17 cellular contexts compared by ENCODE assay signal in genomic region chr6:154619183-154619582, GRCh38.
DNase-seq lines count a peak whose midpoint lies in the region; FAIRE-seq and TF ChIP-seq lines count a peak whose summit lies in the region.
"Had no signal": no experiment of that assay in that cellular context is flagged by ENCODE, and none has a peak within 500 bp of the region (broad histone marks: within the 10 kb centered on the region; RNA-seq: fewer than 3 reads in every experiment).

No MANE protein-coding gene starts in this region.

- DNase-seq in NCI-H2107 treated with DMSO at 0.1 percent for 48 hours (lab: John Stamatoyannopoulos, UW; ENCODE audit: unreplicated experiment), result peak; percentile 21
- no peak for DNase-seq in NCI-H2107 (lab: John Stamatoyannopoulos, UW)
- DNase-seq in NCI-H2081 treated with DMSO at 0.1 percent for 48 hours (lab: John Stamatoyannopoulos, UW), result peak; percentile 67
- no peak for DNase-seq in hepatocyte (ENCODE audit: low spot score)
- peak; percentile 58 for DNase-seq in small intestine
- no peak for DNase-seq in activated CD8-positive, alpha-beta memory T cell treated with anti-CD3 and anti-CD28 coated beads, Interleukin-2, amount 50 U/mL, for 4 hours
- no peak for DNase-seq in H54 (ENCODE audit: insufficient read length, low spot score)
- DNase-seq in NAMALWA (ENCODE audit: low spot score), result no peak
- DNase-seq: CD8-positive, alpha-beta T cell; DND-41; NCI-H1694 treated with DMSO at 0.1 percent for 48 hours; PC-9; SJCRH30 had no signal

- H3K4me2 ChIP-seq in hepatocyte, result no peak overlapping the region
- H3K4me2 ChIP-seq: BLaER1, PC-9 had no signal

- H3K36me3 ChIP-seq in hepatocyte (replicated peaks; ENCODE audit: insufficient read depth, low read depth) (no peaks in the 10 kb centered on the region), small intestine (ENCODE audit: control insufficient read depth in 2 of 2, insufficient read depth in 2 of 2, low read length in 2 of 2) (no peaks in the 10 kb centered on the region)
- H3K36me3 ChIP-seq: BLaER1, SJCRH30 had no signal

- H3K4me3 ChIP-seq in hepatocyte (no peak overlapping the region), small intestine (ENCODE audit: low read depth in 1 of 2, low read length in 2 of 2) (no peak overlapping the region)
- H3K4me3 ChIP-seq: BLaER1, GM12878, PC-9, SJCRH30 had no signal

- H3K27me3 ChIP-seq in hepatocyte, result no peaks in the 10 kb centered on the region
- no peaks in the 10 kb centered on the region for H3K27me3 ChIP-seq in small intestine (ENCODE audit: control insufficient read depth in 2 of 2, insufficient read depth in 2 of 2, low read length in 2 of 2)
- H3K27me3 ChIP-seq: BLaER1, SJCRH30 had no signal

- no peak for TF ChIP-seq POLR2A in H54 (IDR thresholded peaks at IDR 0.05; ENCODE audit: low read depth, low read length)

- H3K4me1 ChIP-seq in hepatocyte (ENCODE audit: insufficient read depth) (no peaks in the 10 kb centered on the region), small intestine (ENCODE audit: control insufficient read depth in 2 of 2, insufficient read depth in 1 of 2, low read depth in 1 of 2, low read length in 1 of 2) (peaks cover 0 to 1% of the 10 kb centered on the region in 2 donors)
- H3K4me1 ChIP-seq: BLaER1 had no signal

- no peaks in the 10 kb centered on the region for H3K9me2 ChIP-seq in hepatocyte (replicated peaks; ENCODE audit: insufficient read depth)

- peak overlapping the region; percentile 6 for H3K27ac ChIP-seq in hepatocyte
- H3K27ac ChIP-seq in small intestine (ENCODE audit: low read depth in 1 of 2, low read length in 1 of 2), result no peak overlapping the region
- H3K27ac ChIP-seq: BLaER1, PC-9, SJCRH30 had no signal

- H3K79me2 ChIP-seq in hepatocyte, result no peaks in the 10 kb centered on the region

- TF ChIP-seq CTCF in hepatocyte (IDR thresholded peaks at IDR 0.05; ENCODE audit: poor library complexity), result no peak

- WGBS in hepatocyte (ENCODE audit: low lambda C conversion rate, missing lambda C conversion rate), result 70% methylated on average over 5 of the region's 5 CpGs
- 4 to 53% (median 26%) methylated on average over 5 of the region's 5 CpGs for WGBS in small intestine, 3 donors

- no peak for FAIRE-seq in small intestine (lab: Jason Lieb, UNC)
- no peak for FAIRE-seq in H54 (lab: Jason Lieb, UNC)
- FAIRE-seq: A204.1, G401.6, GM12878 had no signal

- no peak overlapping the region for H2AFZ ChIP-seq in hepatocyte
- H2AFZ ChIP-seq: PC-9 had no signal

- H3K9me3 ChIP-seq in hepatocyte (ENCODE audit: low read depth) (no peaks in the 10 kb centered on the region), small intestine (ENCODE audit: control insufficient read depth, low read depth) (no peaks in the 10 kb centered on the region)
- H3K9me3 ChIP-seq: SJCRH30 had no signal

- no peaks in the 10 kb centered on the region for H4K20me1 ChIP-seq in hepatocyte (ENCODE audit: insufficient read depth, poor library complexity, severe bottlenecking)
- H4K20me1 ChIP-seq: BLaER1 had no signal

Comparison
In these comparisons a context has a peak if more than half of its experiments do, and no peak if none do; other contexts are left out.
1. DNase-seq: peak in NCI-H2107 treated with DMSO at 0.1 percent for 48 hours (single experiment), NCI-H2081 treated with DMSO at 0.1 percent for 48 hours (single experiment) and small intestine (single experiment); none in NCI-H2107 (single experiment), hepatocyte (single experiment), activated CD8-positive, alpha-beta memory T cell treated with anti-CD3 and anti-CD28 coated beads, Interleukin-2, amount 50 U/mL, for 4 hours (single experiment), H54 (single experiment) and NAMALWA (single experiment).